Comparison of ENCODE assay signal across 17 cellular contexts in genomic region chr2:44740678-44741077, GRCh38.
DNase-seq lines count a peak whose midpoint lies in the region; FAIRE-seq and TF ChIP-seq lines count a peak whose summit lies in the region.
"Had no signal": no experiment of that assay in that cellular context is flagged by ENCODE, and none has a peak within 500 bp of the region (broad histone marks: within the 10 kb centered on the region; RNA-seq: fewer than 3 reads in every experiment).

No MANE protein-coding gene starts in this region.

- peak overlapping the region; percentile 6; the same call in 1 of the 2 replicates for H3K4me2 ChIP-seq in OCI-LY3 (ENCODE audit: low read length)

- H3K4me3 ChIP-seq in OCI-LY3 (ENCODE audit: low read length) (no peak overlapping the region), epithelial cell of esophagus (ENCODE audit: low read length) (no peak overlapping the region), small intestine (ENCODE audit: low read depth in 1 of 2, low read length in 2 of 2) (no peak overlapping the region)
- H3K4me3 ChIP-seq: SJCRH30, skin epidermis had no signal

- in situ Hi-C loops in G401 (cut with HindIII; ENCODE audit: low sequenced_read_pairs): no loop called here

- TF ChIP-seq CTCF in OCI-LY3 (IDR thresholded peaks at IDR 0.05; ENCODE audit: low read depth, low read length) (no peak), epithelial cell of esophagus (IDR thresholded peaks at IDR 0.05; ENCODE audit: insufficient read depth, low read depth, low read length, missing control alignments) (no peak), D721Med (IDR thresholded peaks at IDR 0.05; ENCODE audit: insufficient read depth, missing control alignments) (no peak)

- 13 to 39% (median 23%) methylated on average over 1 of the region's 1 CpG for WGBS in small intestine, 3 donors

- no peak for FAIRE-seq in small intestine (lab: Jason Lieb, UNC)
- FAIRE-seq in D721Med (lab: Jason Lieb, UNC): no peak
- FAIRE-seq: islet of Langerhans had no signal

- no peak overlapping the region for H3K9ac ChIP-seq in OCI-LY3 (ENCODE audit: low read length)

- H2AFZ ChIP-seq in OCI-LY3 (ENCODE audit: low read depth, low read length): no peak overlapping the region

- H3K36me3 ChIP-seq in OCI-LY3 (replicated peaks; ENCODE audit: low read depth, low read length): peaks cover 6% of the 10 kb centered on the region
- H3K36me3 ChIP-seq in small intestine (ENCODE audit: control insufficient read depth in 2 of 2, insufficient read depth in 2 of 2, low read length in 2 of 2): no peaks in the 10 kb centered on the region
- H3K36me3 ChIP-seq: SJCRH30, WERI-Rb-1 had no signal

- H3K9me3 ChIP-seq in OCI-LY3 (ENCODE audit: insufficient read depth, low read length): peaks cover 15% of the 10 kb centered on the region; the same call in 1 of the 2 replicates
- H3K9me3 ChIP-seq in small intestine (ENCODE audit: control insufficient read depth, low read depth): no peaks in the 10 kb centered on the region

- DNase-seq in SIG-M5 treated with dmso at 0.1 percent for 504 hours (lab: John Stamatoyannopoulos, UW; ENCODE audit: unreplicated experiment) (peak; percentile 34), SIG-M5 (lab: John Stamatoyannopoulos, UW) (no peak), epithelial cell of esophagus (ENCODE audit: low read depth) (peak; percentile 6), small intestine (peak; percentile 4), G401 (ENCODE audit: low spot score) (no peak), HPDE6-E6E7 (ENCODE audit: extremely low spot score) (no peak), D721Med (ENCODE audit: insufficient read length, low spot score) (no peak)
- DNase-seq: activated naive CD4-positive, alpha-beta T cell treated with anti-CD3 and anti-CD28 coated beads, Interleukin-2, amount 10 ng/mL, durations not matched to agents 7 days and 5 days; CD8-positive, alpha-beta memory T cell; effector CD4-positive, alpha-beta T cell; glutamatergic neuron; NCI-H1694; SJCRH30; WERI-Rb-1 had no signal

- H3K4me1 ChIP-seq in OCI-LY3 (ENCODE audit: low read length): peaks cover 11% of the 10 kb centered on the region
- H3K4me1 ChIP-seq in small intestine (ENCODE audit: control insufficient read depth in 2 of 2, insufficient read depth in 1 of 2, low read depth in 1 of 2, low read length in 1 of 2): no peaks in the 10 kb centered on the region

- H4K20me1 ChIP-seq in OCI-LY3 (ENCODE audit: insufficient read depth, low read length): no peaks in the 10 kb centered on the region

- H3K79me2 ChIP-seq in OCI-LY3 (ENCODE audit: low read length): no peaks in the 10 kb centered on the region

- H3K27me3 ChIP-seq in OCI-LY3 (ENCODE audit: low read depth, low read length) (no peaks in the 10 kb centered on the region), small intestine (ENCODE audit: control insufficient read depth in 2 of 2, insufficient read depth in 2 of 2, low read length in 2 of 2) (no peaks in the 10 kb centered on the region)
- H3K27me3 ChIP-seq: SJCRH30 had no signal

- H3K27ac ChIP-seq in OCI-LY3 (ENCODE audit: low read length) (no peak overlapping the region), small intestine (ENCODE audit: low read depth in 1 of 2, low read length in 1 of 2) (no peak overlapping the region)
- H3K27ac ChIP-seq: skin epidermis, WERI-Rb-1 had no signal

Comparison
In these comparisons a context has a peak if more than half of its experiments do, and no peak if none do; other contexts are left out.
1. DNase-seq: peak in SIG-M5 treated with dmso at 0.1 percent for 504 hours (single experiment), epithelial cell of esophagus (single experiment) and small intestine (single experiment); none in SIG-M5 (single experiment), G401 (single experiment), HPDE6-E6E7 (single experiment) and D721Med (single experiment).